8 cellular contexts compared by ENCODE assay signal in the genomic region with DNA sequence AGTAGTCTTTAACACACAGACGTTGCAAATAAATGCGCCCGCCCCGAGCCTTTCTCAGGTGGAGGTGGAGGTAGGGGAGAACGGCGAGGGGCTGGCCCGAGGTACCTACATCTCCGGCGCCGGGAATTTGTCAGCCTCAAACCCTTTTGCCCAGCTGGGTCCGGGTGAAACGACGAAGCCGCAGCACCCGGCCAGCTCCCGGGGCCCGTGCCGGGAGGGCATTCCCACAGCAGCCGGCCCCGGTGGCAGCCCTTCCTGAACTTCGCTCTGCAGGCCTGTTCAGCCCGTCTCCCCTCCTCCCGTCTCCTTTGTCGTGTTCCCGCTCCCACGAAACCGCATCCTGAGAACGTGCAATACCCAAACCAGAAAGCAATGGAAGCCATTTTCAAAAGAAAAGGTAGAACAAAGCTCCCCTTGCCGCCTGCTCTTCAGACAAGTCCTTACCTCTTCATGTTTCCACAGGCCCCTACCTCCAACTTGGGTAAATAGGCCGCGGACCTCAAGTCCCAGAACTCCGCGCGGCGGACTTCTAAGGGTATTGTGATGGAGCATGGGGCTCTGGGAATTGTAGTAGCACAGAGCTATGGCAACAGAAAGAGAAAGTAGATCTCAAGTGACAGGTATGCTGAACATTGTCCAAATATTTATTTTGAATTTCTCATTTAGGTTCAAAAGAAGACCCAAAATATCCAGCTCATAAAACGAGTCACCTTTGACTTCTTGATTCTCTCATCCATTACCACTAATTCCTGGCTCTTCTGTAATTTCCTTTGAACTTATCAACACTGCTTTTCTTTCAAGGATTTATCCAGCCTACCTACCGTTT. TPM values are rescaled to one million over a fixed set of nuclear protein-coding genes. Genes with fewer than 3 reads are reported as not detected.
DNase-seq lines count a peak whose midpoint lies in the region; ATAC-seq and TF ChIP-seq lines count a peak whose summit lies in the region.

TSS of gene RBM41 (minus strand) at position 501 of the 826 bp plus-strand sequence. CDS start at position 452, 49 bp downstream.

- H3K9me3 ChIP-seq in lower lobe of right lung: no peaks in the 10 kb centered on the region

- CTCF ChIA-PET in activated CD8-positive, alpha-beta T cell treated with anti-CD3 and anti-CD28 coated beads, Interleukin-2, amount 10 ng/mL, durations not matched to agents 7 days and 5 days (lab: Charles Lee): no interaction called here

- H3K27me3 ChIP-seq in lower lobe of right lung (ENCODE audit: low read depth): no peaks in the 10 kb centered on the region

- peak within 1 kb of the TSS; percentile 83 to 94 (median 88) for H3K27ac Mint-ChIP-seq in CD14-positive monocyte
- peak within 1 kb of the TSS; percentile 98 for H3K27ac Mint-ChIP-seq in activated CD8-positive, alpha-beta T cell treated with anti-CD3 and anti-CD28 coated beads, Interleukin-2, amount 10 ng/mL, durations not matched to agents 7 days and 5 days

- peaks cover 12% of the 10 kb centered on the region for H3K4me1 ChIP-seq in lower lobe of right lung

- H3K27ac ChIP-seq in lower lobe of right lung: peak within 1 kb of the TSS; percentile 76

- POLR2A ChIA-PET in activated CD8-positive, alpha-beta T cell treated with anti-CD3 and anti-CD28 coated beads, Interleukin-2, amount 10 ng/mL, durations not matched to agents 7 days and 5 days (lab: Charles Lee): interaction anchor here (1.4 kb wide), 1 partner anchor 510 kb away, joined by 6 read pairs; the partner anchor contains the start of gene PRPS1

- peaks cover 35% of the 10 kb centered on the region in 2 donors for H3K36me3 Mint-ChIP-seq in CD14-positive monocyte
- peaks cover 37% of the 10 kb centered on the region for H3K36me3 Mint-ChIP-seq in activated CD8-positive, alpha-beta T cell treated with anti-CD3 and anti-CD28 coated beads, Interleukin-2, amount 10 ng/mL, durations not matched to agents 7 days and 5 days (ENCODE audit: low read depth)

- peaks cover 0 to 13% (median 0%) of the 10 kb centered on the region in 3 donors for H3K27me3 Mint-ChIP-seq in CD14-positive monocyte (ENCODE audit: low read depth in 3 of 3)
- no peaks in the 10 kb centered on the region for H3K27me3 Mint-ChIP-seq in activated CD8-positive, alpha-beta T cell treated with anti-CD3 and anti-CD28 coated beads, Interleukin-2, amount 10 ng/mL, durations not matched to agents 7 days and 5 days (ENCODE audit: low read depth)

- intact Hi-C loops in CD14-positive monocyte (cut with micrococcal nuclease) (no loop called here), lower lobe of right lung (cut with DNase I) (no loop called here)

- TF ChIP-seq CTCF in CD14-positive monocyte (IDR thresholded peaks at IDR 0.05) (no peak), lower lobe of right lung (IDR thresholded peaks at IDR 0.05) (no peak)

- peaks cover 26% of the 10 kb centered on the region for H3K36me3 ChIP-seq in lower lobe of right lung

- DNase-seq in CD14-positive monocyte (ENCODE audit: low spot score) (peak; percentile 52), NCI-H82 (lab: John Stamatoyannopoulos, UW) (peak; percentile 89), lower lobe of right lung (peak; percentile 86)
- peak; percentile 83 for DNase-seq in activated CD8-positive, alpha-beta T cell treated with anti-CD3 and anti-CD28 coated beads, Interleukin-2, amount 10 ng/mL, durations not matched to agents 7 days and 5 days
- DNase-seq in effector CD8-positive, alpha-beta T cell (lab: John Stamatoyannopoulos, UW): peak; percentile 55
- DNase-seq in stimulated activated CD4-positive, alpha-beta T cell treated with anti-CD3 and anti-CD28 coated beads, TNF-alpha, amount 100 ng/mL, for 1 hour (ENCODE audit: low read depth in 3 of 3, low spot score in 1 of 3): peak; percentile 27 to 43 (median 34)

- no peaks in the 10 kb centered on the region for H3K9me3 Mint-ChIP-seq in CD14-positive monocyte
- H3K9me3 Mint-ChIP-seq in activated CD8-positive, alpha-beta T cell treated with anti-CD3 and anti-CD28 coated beads, Interleukin-2, amount 10 ng/mL, durations not matched to agents 7 days and 5 days (ENCODE audit: insufficient read depth): no peaks in the 10 kb centered on the region

- H3K4me3 ChIP-seq in lower lobe of right lung: peak within 1 kb of the TSS; percentile 75

- peaks cover 15% of the 10 kb centered on the region for H3K4me1 Mint-ChIP-seq in CD14-positive monocyte
- peaks cover 18% of the 10 kb centered on the region for H3K4me1 Mint-ChIP-seq in activated CD8-positive, alpha-beta T cell treated with anti-CD3 and anti-CD28 coated beads, Interleukin-2, amount 10 ng/mL, durations not matched to agents 7 days and 5 days (ENCODE audit: low read depth)

- ATAC-seq in GM19455 (IDR thresholded peaks at IDR 0.05; ENCODE audit: unreplicated experiment) (peak; percentile 100), HG03575 (IDR thresholded peaks at IDR 0.05; ENCODE audit: extremely low read depth, insufficient number of reproducible peaks, low FRiP score, unreplicated experiment) (peak; percentile 99), lower lobe of right lung (peak; percentile 97 to 99)
- peak; percentile 100 for ATAC-seq in activated CD8-positive, alpha-beta T cell treated with anti-CD3 and anti-CD28 coated beads, Interleukin-2, amount 10 ng/mL, durations not matched to agents 7 days and 5 days

- peak within 1 kb of the TSS; percentile 96 for H3K4me3 Mint-ChIP-seq in CD14-positive monocyte
- peak within 1 kb of the TSS; percentile 98 for H3K4me3 Mint-ChIP-seq in activated CD8-positive, alpha-beta T cell treated with anti-CD3 and anti-CD28 coated beads, Interleukin-2, amount 10 ng/mL, durations not matched to agents 7 days and 5 days

RNA-seq across cellular contexts. Expression of gene RBM41, which starts in this region (rescaled TPM):
- polyA plus RNA-seq in CD14-positive monocyte: 1 to 10 TPM; 8.6 to 9.5 TPM
- total RNA-seq in activated CD8-positive, alpha-beta T cell treated with anti-CD3 and anti-CD28 coated beads, Interleukin-2, amount 10 ng/mL, durations not matched to agents 7 days and 5 days: 10 to 100 TPM; 12.9 to 15.2 TPM
- total RNA-seq in lower lobe of right lung: 20.4 TPM

Comparison
In these comparisons a context has a peak if more than half of its experiments do, and no peak if none do; other contexts are left out.
1. Peak in every context shown above with its lines: DNase-seq, ATAC-seq, H3K4me3 ChIP-seq and H3K27ac ChIP-seq.
2. DNase-seq: peak in every context shown above with its lines; median percentile 89 in NCI-H82; 86 in lower lobe of right lung; 83 in activated CD8-positive, alpha-beta T cell treated with anti-CD3 and anti-CD28 coated beads, Interleukin-2, amount 10 ng/mL, durations not matched to agents 7 days and 5 days; 55 in effector CD8-positive, alpha-beta T cell; 52 in CD14-positive monocyte; 34 in stimulated activated CD4-positive, alpha-beta T cell treated with anti-CD3 and anti-CD28 coated beads, TNF-alpha, amount 100 ng/mL, for 1 hour.